In genomic region chr7:30222519-30223213, GRCh38 we compare ENCODE assay signal across 1 cellular context.
TF ChIP-seq lines count a peak whose summit lies in the region.

No MANE protein-coding gene starts in this region.

TF ChIP-seq in GM23338, 12 proteins besides CTCF, POLR2A, EP300 and RAD21 (continued from another document):
- TF ChIP-seq ZNF462 (CRISPR knock-in tag; IDR thresholded peaks at IDR 0.05) (no peak), POLR2AphosphoS5 (IDR thresholded peaks at IDR 0.05; ENCODE audit: low read depth) (no peak), NANOG (IDR thresholded peaks at IDR 0.05; ENCODE audit: borderline replicate concordance) (no peak), ZNF331 (CRISPR knock-in tag; IDR thresholded peaks at IDR 0.05; ENCODE audit: low read depth) (no peak)
